In genomic region chr4:78954048-78954666, GRCh38 we compare ENCODE assay signal across 8 cellular contexts. TPM values are rescaled to one million over a fixed set of nuclear protein-coding genes. Genes with fewer than 3 reads are reported as not detected.
DNase-seq lines count a peak whose midpoint lies in the region; ATAC-seq and TF ChIP-seq lines count a peak whose summit lies in the region.

No MANE protein-coding gene starts in this region.

- peaks cover 5 to 6% of the 10 kb centered on the region in 2 donors for H3K27me3 Mint-ChIP-seq in CD4-positive, alpha-beta memory T cell

- no peaks in the 10 kb centered on the region for H3K4me1 Mint-ChIP-seq in CD4-positive, alpha-beta memory T cell

- CTCF ChIA-PET in CD4-positive, alpha-beta memory T cell (lab: Charles Lee; ENCODE audit: partially characterized antibody): interaction anchor here (0.8 to 4.4 kb wide), 9 partner anchors 10 to 1259 kb away, joined by 3 to 47 read pairs (median 7); partner anchors contain the start of gene PAQR3

- no peaks in the 10 kb centered on the region for H3K36me3 ChIP-seq in tibial nerve
- no peaks in the 10 kb centered on the region for H3K36me3 ChIP-seq in CD4-positive, alpha-beta memory T cell (ENCODE audit: insufficient read depth, low read length)
- no peaks in the 10 kb centered on the region for H3K36me3 ChIP-seq in colonic mucosa

- H3K4me1 ChIP-seq in tibial nerve (no peaks in the 10 kb centered on the region), colonic mucosa (no peaks in the 10 kb centered on the region)
- H3K4me1 ChIP-seq in CD4-positive, alpha-beta memory T cell (ENCODE audit: insufficient read depth, low read length): no peaks in the 10 kb centered on the region

- H3K4me3 Mint-ChIP-seq in CD4-positive, alpha-beta memory T cell: no peak overlapping the region

- H3K27ac ChIP-seq in tibial nerve (no peak overlapping the region), colonic mucosa (no peak overlapping the region)
- no peak overlapping the region for H3K27ac ChIP-seq in CD4-positive, alpha-beta memory T cell (ENCODE audit: low read depth, low read length)

- TF ChIP-seq EP300 in tibial nerve (IDR thresholded peaks at IDR 0.05): no peak

- H3K27ac Mint-ChIP-seq in CD4-positive, alpha-beta memory T cell: no peak overlapping the region

- no peaks in the 10 kb centered on the region for H3K36me3 Mint-ChIP-seq in CD4-positive, alpha-beta memory T cell

- H3K4me3 ChIP-seq in epithelial cell of esophagus (ENCODE audit: low read length) (no peak overlapping the region), tibial nerve (no peak overlapping the region), colonic mucosa (no peak overlapping the region)
- no peak overlapping the region for H3K4me3 ChIP-seq in CD4-positive, alpha-beta memory T cell (ENCODE audit: low read length in 2 of 2)

- DNase-seq in stimulated activated CD4-positive, alpha-beta T cell treated with anti-CD3 and anti-CD28 coated beads, Interleukin-15, amount 100 ng/mL, for 24 hours: peak; percentile 4
- no peak for DNase-seq in stimulated activated CD4-positive, alpha-beta T cell treated with anti-CD3 and anti-CD28 coated beads, Interleukin-4, amount 100 ng/mL, for 24 hours
- DNase-seq in NCI-H510A (lab: John Stamatoyannopoulos, UW) (peak; percentile 28), epithelial cell of esophagus (ENCODE audit: low read depth) (peak; percentile 22), tibial nerve (ENCODE audit: low spot score in 2 of 2) (peak in 1 of 2 donors; percentile 37), colonic mucosa (no peak)
- no peak for DNase-seq in CD4-positive, alpha-beta memory T cell

- intact Hi-C loops in CD4-positive, alpha-beta memory T cell (cut with micrococcal nuclease): loop anchor here (10.0 kb wide), 2 partner anchors 1381 to 1411 kb away; partner anchors contain the start of gene CFAP299
- intact Hi-C loops in colonic mucosa (cut with DNase I): loop anchor here (5.0 kb wide), 3 partner anchors 623 to 1383 kb away; partner anchors contain the start of gene CFAP299

- 32 to 41% methylated on average over 7 of the region's 7 CpGs for WGBS in tibial nerve, 2 donors

- POLR2A ChIA-PET in CD4-positive, alpha-beta memory T cell (lab: Charles Lee; ENCODE audit: partially characterized antibody): no interaction called here

- no peak for TF ChIP-seq POLR2A in tibial nerve (IDR thresholded peaks at IDR 0.05)

- H3K9ac ChIP-seq in colonic mucosa (ENCODE audit: low read depth in 2 of 2, low read length in 2 of 2): no peak overlapping the region

- no peaks in the 10 kb centered on the region for H3K9me3 Mint-ChIP-seq in CD4-positive, alpha-beta memory T cell

- no peak for ATAC-seq in HG03159 (IDR thresholded peaks at IDR 0.05; ENCODE audit: unreplicated experiment)

- H3K27me3 ChIP-seq in tibial nerve: no peaks in the 10 kb centered on the region
- no peaks in the 10 kb centered on the region for H3K27me3 ChIP-seq in CD4-positive, alpha-beta memory T cell (ENCODE audit: insufficient read depth, low read length)
- H3K27me3 ChIP-seq in colonic mucosa: no peaks in the 10 kb centered on the region

- TF ChIP-seq CTCF in epithelial cell of esophagus (IDR thresholded peaks at IDR 0.05; ENCODE audit: insufficient read depth, low read depth, low read length, missing control alignments) (peak; percentile 39), tibial nerve (IDR thresholded peaks at IDR 0.05) (peak; percentile 21 to 53 (median 33)), colonic mucosa (IDR thresholded peaks at IDR 0.05) (no peak)

- no peaks in the 10 kb centered on the region for H3K9me3 ChIP-seq in tibial nerve
- no peaks in the 10 kb centered on the region for H3K9me3 ChIP-seq in CD4-positive, alpha-beta memory T cell (ENCODE audit: control insufficient read depth in 1 of 2, low read length in 2 of 2)
- no peaks in the 10 kb centered on the region for H3K9me3 ChIP-seq in colonic mucosa

RNA-seq across cellular contexts. Expression of gene PAQR3, which starts 14.9 kb away (rescaled TPM):
- total RNA-seq in tibial nerve (10 to 100 TPM; 12.9 to 30.4 (median 16.2) TPM), colonic mucosa (10 to 100 TPM; 13.1 to 16.4 TPM)
- total RNA-seq in CD4-positive, alpha-beta memory T cell: 10 to 100 TPM; 10.2 to 12.1 TPM
- 1 to 10 TPM; 7.1 to 7.9 TPM for polyA plus RNA-seq in CD4-positive, alpha-beta memory T cell

Comparison
In these comparisons a context has a peak if more than half of its experiments do, and no peak if none do; other contexts are left out.
1. DNase-seq: peak in stimulated activated CD4-positive, alpha-beta T cell treated with anti-CD3 and anti-CD28 coated beads, Interleukin-15, amount 100 ng/mL, for 24 hours (single experiment), NCI-H510A (single experiment) and epithelial cell of esophagus (single experiment); none in stimulated activated CD4-positive, alpha-beta T cell treated with anti-CD3 and anti-CD28 coated beads, Interleukin-4, amount 100 ng/mL, for 24 hours (single experiment), CD4-positive, alpha-beta memory T cell (0 of 5) and colonic mucosa (single experiment).